ENCODE assay signal across 13 cellular contexts in the genomic region with DNA sequence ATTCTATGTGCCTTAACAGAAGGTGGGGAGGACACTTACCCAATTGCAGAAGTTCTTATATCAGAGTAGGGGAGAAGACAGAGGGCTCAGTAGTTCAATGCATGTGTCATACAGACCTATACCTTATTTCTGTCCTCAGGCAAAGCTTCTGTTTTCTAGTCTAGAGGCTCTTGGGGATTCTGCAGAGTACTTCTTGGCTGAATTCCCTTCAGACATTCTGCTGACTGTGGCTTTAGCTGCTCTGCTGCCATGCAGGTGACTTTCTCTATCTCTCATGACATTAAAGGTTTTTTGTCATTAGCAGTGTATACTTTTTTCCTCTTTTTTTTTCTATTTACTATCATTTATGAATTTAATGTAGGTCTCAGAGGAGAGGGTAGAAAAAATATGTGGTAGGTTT.
DNase-seq lines count a peak whose midpoint lies in the region; ATAC-seq and TF ChIP-seq lines count a peak whose summit lies in the region.
"Had no signal": no experiment of that assay in that cellular context is flagged by ENCODE, and none has a peak within 500 bp of the region (broad histone marks: within the 10 kb centered on the region; RNA-seq: fewer than 3 reads in every experiment).

No MANE protein-coding gene starts in this region.

- no peaks in the 10 kb centered on the region for H3K79me2 ChIP-seq in mesendoderm (ENCODE audit: control insufficient read depth, insufficient read depth, low read length)

- no peak overlapping the region for H3K56ac ChIP-seq in mesendoderm (ENCODE audit: low read length)

- no peak overlapping the region for H2AK5ac ChIP-seq in mesendoderm (ENCODE audit: low read length)

- peaks cover 2% of the 10 kb centered on the region for H3K27me3 ChIP-seq in mesendoderm (ENCODE audit: insufficient read depth, low read length, poor library complexity)
- H3K27me3 ChIP-seq: BE2C had no signal

- H3K4me1 ChIP-seq in mesendoderm (ENCODE audit: control insufficient read depth, low read depth, low read length), result peaks cover 2% of the 10 kb centered on the region
- H3K4me1 ChIP-seq: A549, BE2C had no signal

- no peak overlapping the region for H3K18ac ChIP-seq in mesendoderm (ENCODE audit: low read length)

- H4K8ac ChIP-seq in mesendoderm (ENCODE audit: low read depth, low read length), result no peak overlapping the region

- H2BK15ac ChIP-seq in mesendoderm (replicated peaks; ENCODE audit: low read depth), result peak overlapping the region; percentile 85

- ATAC-seq in GM18907 (IDR thresholded peaks at IDR 0.05; ENCODE audit: unreplicated experiment), result no peak
- ATAC-seq: A549 had no signal

- no peak overlapping the region for H3K4ac ChIP-seq in mesendoderm (ENCODE audit: low read depth, low read length)

- no peak for TF ChIP-seq CTCF in type B pancreatic cell (conservative IDR thresholded peaks at IDR 0.05)

- H3K4me3 ChIP-seq in mesendoderm (ENCODE audit: low read length), result no peak overlapping the region
- H3K4me3 ChIP-seq: A549 had no signal

- no peak overlapping the region for H3K9ac ChIP-seq in mesendoderm (ENCODE audit: low read length)

- H3K4me2 ChIP-seq in mesendoderm (ENCODE audit: low read length), result no peak overlapping the region
- H3K4me2 ChIP-seq: A549 had no signal

- H2BK5ac ChIP-seq in mesendoderm (ENCODE audit: low read length), result no peak overlapping the region

- H3K27ac ChIP-seq in mesendoderm (ENCODE audit: low read depth, low read length), result no peak overlapping the region
- H3K27ac ChIP-seq: A549, C4-2B had no signal

- peak; percentile 66 for DNase-seq in G401 (ENCODE audit: low spot score)
- peak; percentile 9 for DNase-seq in HCEC 1CT
- peak; percentile 61 for DNase-seq in cerebellar cortex (ENCODE audit: low spot score)
- no peak for DNase-seq in mesendoderm
- no peak for DNase-seq in type B pancreatic cell (ENCODE audit: extremely low spot score, unreplicated experiment)
- DNase-seq: BE2C; CD4-positive, alpha-beta memory T cell; DMS79; EL; GDM1 had no signal

- no peak overlapping the region for H3K4me3 Mint-ChIP-seq in type B pancreatic cell
- H3K4me3 Mint-ChIP-seq: CD4-positive, alpha-beta memory T cell had no signal

- no peak overlapping the region for H4K5ac ChIP-seq in mesendoderm (ENCODE audit: low read length)

- H3K36me3 ChIP-seq in mesendoderm (ENCODE audit: control insufficient read depth, insufficient read depth, low read length), result no peaks in the 10 kb centered on the region
- H3K36me3 ChIP-seq: BE2C had no signal

- in situ Hi-C loops in G401 (cut with HindIII; ENCODE audit: low sequenced_read_pairs), result no loop called here

- H3K27me3 Mint-ChIP-seq in type B pancreatic cell, result peaks cover 2% of the 10 kb centered on the region
- H3K27me3 Mint-ChIP-seq: CD4-positive, alpha-beta memory T cell had no signal

- no peak overlapping the region for H3K27ac Mint-ChIP-seq in type B pancreatic cell
- H3K27ac Mint-ChIP-seq: CD4-positive, alpha-beta memory T cell had no signal

- H3K23ac ChIP-seq in mesendoderm (ENCODE audit: low read length), result no peak overlapping the region

- H3K79me1 ChIP-seq in mesendoderm (ENCODE audit: low read length), result no peaks in the 10 kb centered on the region

- no peak overlapping the region for H2BK120ac ChIP-seq in mesendoderm (ENCODE audit: low read depth, low read length)

- no peaks in the 10 kb centered on the region for H3K4me1 Mint-ChIP-seq in type B pancreatic cell (ENCODE audit: unreplicated experiment)
- H3K4me1 Mint-ChIP-seq: CD4-positive, alpha-beta memory T cell had no signal

- no peaks in the 10 kb centered on the region for H3K36me3 Mint-ChIP-seq in type B pancreatic cell
- H3K36me3 Mint-ChIP-seq: CD4-positive, alpha-beta memory T cell had no signal

- H3K9me3 Mint-ChIP-seq in type B pancreatic cell, result peaks cover 7% of the 10 kb centered on the region

Comparison
In these comparisons a context has a peak if more than half of its experiments do, and no peak if none do; other contexts are left out.
1. DNase-seq: peak in G401 (single experiment), HCEC 1CT (single experiment) and cerebellar cortex (single experiment); none in mesendoderm (single experiment) and type B pancreatic cell (single experiment).